Comparison of ENCODE assay signal across 8 cellular contexts in genomic region chr20:13638496-13639477, GRCh38. TPM values are rescaled to one million over a fixed set of nuclear protein-coding genes. Genes with fewer than 3 reads are reported as not detected.
DNase-seq lines count a peak whose midpoint lies in the region; ATAC-seq and TF ChIP-seq lines count a peak whose summit lies in the region.

Gene TASP1, minus strand, starts transcription at chr20:13638932. Its CDS starts 8,854 bp downstream, at chr20:13630078.

- no peak for TF ChIP-seq CTCF in choroid plexus epithelial cell (conservative IDR thresholded peaks at IDR 0.05; ENCODE audit: low read depth, low read length)
- TF ChIP-seq CTCF in kidney epithelial cell (IDR thresholded peaks at IDR 0.05; ENCODE audit: insufficient read depth, low read length, poor library complexity, severe bottlenecking), result no peak

- no peaks in the 10 kb centered on the region for H3K27me3 ChIP-seq in kidney epithelial cell (ENCODE audit: control insufficient read depth, insufficient read depth, low read length)

- DNase-seq in AG20443 (ENCODE audit: low spot score) (peak; percentile 98), NCI-H460 (ENCODE audit: extremely low read depth, low read depth) (peak; percentile 94), choroid plexus epithelial cell (ENCODE audit: low read depth) (peak; percentile 97), kidney epithelial cell (ENCODE audit: low read depth) (peak; percentile 92)
- peak; percentile 93 to 95 for DNase-seq in activated CD4-positive, alpha-beta T cell treated with anti-CD3 and anti-CD28 coated beads for 24 hours (ENCODE audit: low read depth in 2 of 2)
- DNase-seq in stimulated activated CD4-positive, alpha-beta T cell treated with anti-CD3 and anti-CD28 coated beads, Interleukin-1b, Interleukin-23, amount 100 ng/mL, for 1 hour (ENCODE audit: low read depth in 2 of 2), result peak; percentile 91 to 93

- ATAC-seq in GM19043 (IDR thresholded peaks at IDR 0.05; ENCODE audit: low read depth, unreplicated experiment) (peak; percentile 100), HG03378 (IDR thresholded peaks at IDR 0.05; ENCODE audit: unreplicated experiment) (peak; percentile 100)

- no peaks in the 10 kb centered on the region for H3K36me3 ChIP-seq in kidney epithelial cell (ENCODE audit: control insufficient read depth, insufficient read depth, low read length)

- H3K4me3 ChIP-seq in choroid plexus epithelial cell (ENCODE audit: low read depth, low read length) (peak within 1 kb of the TSS; percentile 99), kidney epithelial cell (ENCODE audit: low read depth, low read length) (peak within 1 kb of the TSS; percentile 98)

RNA-seq across cellular contexts. Expression of gene TASP1, which starts in this region (rescaled TPM):
- 6.5 and 9.0 TPM in 2 replicates for total RNA-seq in NCI-H460 (2014; rRNA removed; shearing (Covaris generic))
- polyA plus RNA-seq in NCI-H460 (2014; cell fraction: nucleus; rRNA removed), result 6.8 and 9.2 TPM in 2 replicates
- 10.6 and 13.3 TPM in 2 replicates for total RNA-seq in kidney epithelial cell

Comparison
In these comparisons a context has a peak if more than half of its experiments do, and no peak if none do; other contexts are left out.
1. Peak in every context shown above with its lines: DNase-seq, ATAC-seq and H3K4me3 ChIP-seq.